1 cellular context compared by ENCODE assay signal in the genomic region with DNA sequence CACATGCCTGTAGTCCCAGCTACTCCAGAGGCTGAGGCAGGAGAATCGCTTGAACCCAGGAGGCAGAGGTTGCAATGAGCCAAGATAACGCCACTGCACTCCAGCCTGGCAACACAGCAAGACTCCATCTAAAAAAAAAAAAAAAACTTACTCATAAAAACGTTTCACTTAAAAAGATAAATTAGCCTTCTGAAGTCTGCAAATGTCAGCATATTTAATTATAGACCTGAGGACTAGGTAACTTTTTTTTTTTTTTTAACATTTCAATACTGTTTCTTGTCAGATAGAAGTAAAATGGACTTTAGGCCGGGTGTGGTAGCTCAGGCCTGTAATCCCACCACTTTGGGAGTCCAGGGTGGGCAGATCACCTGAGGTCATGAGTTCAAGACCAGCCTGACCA.
TF ChIP-seq lines count a peak whose summit lies in the region.

No MANE protein-coding gene starts in this region.

TF ChIP-seq in A549, 52 proteins besides CTCF, POLR2A, EP300 and RAD21:
- TF ChIP-seq MAFK (IDR thresholded peaks at IDR 0.05; ENCODE audit: partially characterized antibody), result peak; percentile 51
